13 cellular contexts compared by ENCODE assay signal in the genomic region with DNA sequence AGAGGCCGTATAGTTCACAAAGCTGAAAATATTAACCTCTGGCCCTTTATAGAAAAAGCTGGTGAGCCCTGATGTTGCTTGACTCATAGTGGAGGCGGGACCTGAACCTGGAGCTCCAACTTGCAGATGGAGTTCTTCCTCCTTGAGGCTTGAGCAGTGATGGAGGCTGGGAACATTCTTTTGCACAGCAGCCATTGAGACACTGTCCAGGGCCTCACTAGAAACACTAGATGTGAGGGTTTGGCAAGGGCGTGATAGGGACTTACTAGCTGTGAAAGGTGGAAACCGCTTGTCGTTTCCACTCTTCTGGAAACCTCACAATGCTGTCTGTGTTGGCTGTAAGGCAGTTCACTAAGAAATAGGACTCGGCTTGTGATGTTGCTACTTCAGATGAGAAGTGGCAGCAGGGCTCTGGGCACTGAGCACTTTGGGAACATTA. TPM values are rescaled to one million over a fixed set of nuclear protein-coding genes. Genes with fewer than 3 reads are reported as not detected.
A peak's percentile ranks its signal among the peaks of the same experiment; 100 is the strongest.
DNase-seq lines count a peak whose midpoint lies in the region; ATAC-seq and TF ChIP-seq lines count a peak whose summit lies in the region.
"Had no signal": no experiment of that assay in that cellular context is flagged by ENCODE, and none has a peak within 500 bp of the region (broad histone marks: within the 10 kb centered on the region; RNA-seq: fewer than 3 reads in every experiment).

No MANE protein-coding gene starts in this region.

- H3K27me3 ChIP-seq in Loucy (ENCODE audit: insufficient read depth, low read length, poor library complexity, severe bottlenecking), result no peaks in the 10 kb centered on the region
- H3K27me3 ChIP-seq in sigmoid colon, result no peaks in the 10 kb centered on the region
- no peaks in the 10 kb centered on the region for H3K27me3 ChIP-seq in H7 (ENCODE audit: control insufficient read depth, insufficient read depth, low read length)

- no peak for TF ChIP-seq POLR2A in sigmoid colon (IDR thresholded peaks at IDR 0.05)

- no peaks in the 10 kb centered on the region for H3K79me2 ChIP-seq in Loucy (ENCODE audit: insufficient read depth, low read length)

- DNase-seq in EL (peak; percentile 64), fibroblast of mammary gland (ENCODE audit: low read depth) (peak; percentile 59), sigmoid colon (no peak), C1 segment of cervical spinal cord (lab: John Stamatoyannopoulos, UW) (no peak), GM20000 (ENCODE audit: low spot score) (no peak), H7 (no peak)
- no peak for DNase-seq in stimulated activated effector memory CD8-positive, alpha-beta T cell treated with anti-CD3 and anti-CD28 coated beads, Interleukin-12 subunit alpha, Interleukin-12 subunit beta, amount 100 ng/mL, for 72 hours (ENCODE audit: low spot score in 2 of 2)
- DNase-seq: NCI-H69, T1000 had no signal

- no peak overlapping the region for H3K4me3 Mint-ChIP-seq in stimulated activated effector memory CD8-positive, alpha-beta T cell treated with anti-CD3 and anti-CD28 coated beads, Interleukin-12 subunit alpha, Interleukin-12 subunit beta, amount 100 ng/mL, for 72 hours
- H3K4me3 Mint-ChIP-seq: activated T-helper 1 cell treated with anti-CD3 and anti-CD28 coated beads, Interleukin-12 subunit alpha, Interleukin-12 subunit beta, Interleukin-2, Interleukin-4 antibody, amounts not matched to agents 30 ng/mL and 10 ng/mL and 1 ng/mL, durations not matched to agents 14 hours and 24 hours and 36 hours; dendritic cell treated with granulocyte-macrophage colony-stimulating factor and Interleukin-4, amounts not matched to agents 40 ng/mL and 50 ng/mL, for 4 days had no signal

- no peaks in the 10 kb centered on the region for H4K20me1 ChIP-seq in Loucy (ENCODE audit: insufficient read depth, low read length, poor library complexity, severe bottlenecking)

- no peaks in the 10 kb centered on the region for H3K9me3 Mint-ChIP-seq in stimulated activated effector memory CD8-positive, alpha-beta T cell treated with anti-CD3 and anti-CD28 coated beads, Interleukin-12 subunit alpha, Interleukin-12 subunit beta, amount 100 ng/mL, for 72 hours
- H3K9me3 Mint-ChIP-seq: activated T-helper 1 cell treated with anti-CD3 and anti-CD28 coated beads, Interleukin-12 subunit alpha, Interleukin-12 subunit beta, Interleukin-2, Interleukin-4 antibody, amounts not matched to agents 30 ng/mL and 10 ng/mL and 1 ng/mL, durations not matched to agents 14 hours and 24 hours and 36 hours; dendritic cell treated with granulocyte-macrophage colony-stimulating factor and Interleukin-4, amounts not matched to agents 40 ng/mL and 50 ng/mL, for 4 days had no signal

- H3K9ac ChIP-seq in Loucy (ENCODE audit: low read depth, low read length, poor library complexity, severe bottlenecking), result no peak overlapping the region

- H3K4me2 ChIP-seq in Loucy (ENCODE audit: low read depth, low read length, poor library complexity, severe bottlenecking), result peak overlapping the region; percentile 3

- no peaks in the 10 kb centered on the region for H3K4me1 Mint-ChIP-seq in stimulated activated effector memory CD8-positive, alpha-beta T cell treated with anti-CD3 and anti-CD28 coated beads, Interleukin-12 subunit alpha, Interleukin-12 subunit beta, amount 100 ng/mL, for 72 hours

- TF ChIP-seq CTCF in Loucy (conservative IDR thresholded peaks at IDR 0.05; ENCODE audit: low read length) (no peak), fibroblast of mammary gland (conservative IDR thresholded peaks at IDR 0.05; ENCODE audit: control insufficient read depth, insufficient read depth, low read depth, low read length) (no peak), sigmoid colon (IDR thresholded peaks at IDR 0.05) (no peak), GM20000 (IDR thresholded peaks at IDR 0.05; ENCODE audit: extremely low read depth, missing control alignments) (no peak)

- no peaks in the 10 kb centered on the region for H3F3A ChIP-seq in Loucy (ENCODE audit: low read depth)

- no peak for ATAC-seq in stimulated activated effector memory CD8-positive, alpha-beta T cell treated with anti-CD3 and anti-CD28 coated beads, Interleukin-12 subunit alpha, Interleukin-12 subunit beta, amount 100 ng/mL, for 72 hours
- ATAC-seq: K562 had no signal

- H3K4me3 ChIP-seq in Loucy (ENCODE audit: low read length, poor library complexity, severe bottlenecking) (no peak overlapping the region), fibroblast of mammary gland (ENCODE audit: control insufficient read depth, low read depth, low read length) (no peak overlapping the region), sigmoid colon (no peak overlapping the region), H7 (ENCODE audit: insufficient read depth, low read depth, low read length) (no peak overlapping the region)
- H3K4me3 ChIP-seq: K562 had no signal

- no peaks in the 10 kb centered on the region for H3K36me3 Mint-ChIP-seq in stimulated activated effector memory CD8-positive, alpha-beta T cell treated with anti-CD3 and anti-CD28 coated beads, Interleukin-12 subunit alpha, Interleukin-12 subunit beta, amount 100 ng/mL, for 72 hours

- H3K27ac Mint-ChIP-seq in stimulated activated effector memory CD8-positive, alpha-beta T cell treated with anti-CD3 and anti-CD28 coated beads, Interleukin-12 subunit alpha, Interleukin-12 subunit beta, amount 100 ng/mL, for 72 hours, result no peak overlapping the region
- H3K27ac Mint-ChIP-seq: activated T-helper 1 cell treated with anti-CD3 and anti-CD28 coated beads, Interleukin-12 subunit alpha, Interleukin-12 subunit beta, Interleukin-2, Interleukin-4 antibody, amounts not matched to agents 30 ng/mL and 10 ng/mL and 1 ng/mL, durations not matched to agents 14 hours and 24 hours and 36 hours; dendritic cell treated with granulocyte-macrophage colony-stimulating factor and Interleukin-4, amounts not matched to agents 40 ng/mL and 50 ng/mL, for 4 days had no signal

- no peaks in the 10 kb centered on the region for H3K9me3 ChIP-seq in Loucy (ENCODE audit: insufficient read depth, low read depth, low read length)
- H3K9me3 ChIP-seq in sigmoid colon, result no peaks in the 10 kb centered on the region

- H2AFZ ChIP-seq in Loucy (ENCODE audit: low read length), result no peak overlapping the region

- TF ChIP-seq EP300 in sigmoid colon (IDR thresholded peaks at IDR 0.05), result no peak

- 58 to 73% methylated on average over 6 of the region's 6 CpGs for WGBS in sigmoid colon, 2 donors

- intact Hi-C loops in sigmoid colon (cut with DNase I), result no loop called here

- H3K36me3 ChIP-seq in Loucy (ENCODE audit: insufficient read depth, low read length) (no peaks in the 10 kb centered on the region), sigmoid colon (peaks cover 0 to 8% (median 0%) of the 10 kb centered on the region in 4 donors), H7 (replicated peaks; ENCODE audit: control insufficient read depth, insufficient read depth, low read length) (peaks cover 15% of the 10 kb centered on the region)

- peak overlapping the region in 3 of 4 donors; percentile 41 to 70 (median 68) for H3K27ac ChIP-seq in sigmoid colon

- peaks cover 9% of the 10 kb centered on the region for H3K4me1 ChIP-seq in Loucy (ENCODE audit: insufficient read depth, low read length, poor library complexity, severe bottlenecking)
- peaks cover 0 to 46% (median 31%) of the 10 kb centered on the region in 4 donors for H3K4me1 ChIP-seq in sigmoid colon

- H3K9me2 ChIP-seq in Loucy (replicated peaks; ENCODE audit: low read depth, low read length), result no peaks in the 10 kb centered on the region

RNA-seq across cellular contexts. Expression of a gene that starts 12.5 kb away (rescaled TPM):
- total RNA-seq in sigmoid colon, result 1 to 10 TPM; 4.8 to 8.0 (median 5.8) TPM
- polyA plus RNA-seq in sigmoid colon, result 1 to 10 TPM; 1.8 to 9.2 (median 1.8) TPM
- total RNA-seq in H7 (2014; rRNA removed; shearing (Covaris generic)), result 24.8 and 25.4 TPM in 2 replicates

Comparison
In these comparisons a context has a peak if more than half of its experiments do, and no peak if none do; other contexts are left out.
1. DNase-seq: peak in EL (single experiment) and fibroblast of mammary gland (single experiment); none in sigmoid colon (single experiment), stimulated activated effector memory CD8-positive, alpha-beta T cell treated with anti-CD3 and anti-CD28 coated beads, Interleukin-12 subunit alpha, Interleukin-12 subunit beta, amount 100 ng/mL, for 72 hours (0 of 2), C1 segment of cervical spinal cord (0 of 14), GM20000 (single experiment) and H7 (single experiment).